ENCODE assay signal across 14 cellular contexts in the genomic region with DNA sequence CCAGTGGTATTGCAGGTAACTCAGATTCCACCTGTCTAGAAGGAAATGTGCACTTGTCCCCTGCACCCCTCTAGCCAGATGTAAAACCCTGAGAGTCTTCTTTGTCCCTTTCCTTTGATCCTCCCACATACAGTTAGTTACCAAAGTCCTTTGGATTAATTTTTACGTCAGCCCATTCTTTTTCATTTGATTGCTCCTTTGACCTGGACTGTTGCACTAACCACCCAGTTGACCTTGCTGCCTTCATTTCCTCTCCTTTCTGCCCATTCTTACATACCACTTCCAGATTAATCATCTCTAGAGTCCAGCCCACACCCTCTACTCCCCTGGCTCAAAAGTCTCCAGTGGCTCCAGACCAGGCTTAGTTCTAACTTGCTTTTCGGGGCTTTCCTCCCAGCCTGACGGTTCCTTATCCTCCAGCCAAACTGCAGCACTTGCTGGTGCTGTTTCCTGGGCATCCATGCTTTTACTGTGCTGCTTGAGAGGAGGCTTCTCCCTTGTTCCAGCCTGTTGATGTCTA.
DNase-seq lines count a peak whose midpoint lies in the region; ATAC-seq, FAIRE-seq and TF ChIP-seq lines count a peak whose summit lies in the region.
"Had no signal": no experiment of that assay in that cellular context is flagged by ENCODE, and none has a peak within 500 bp of the region (broad histone marks: within the 10 kb centered on the region; RNA-seq: fewer than 3 reads in every experiment).

No MANE protein-coding gene starts in this region.

- H3K27me3 ChIP-seq in CD4-positive, alpha-beta T cell (ENCODE audit: control insufficient read depth, insufficient read depth, low read length), result no peaks in the 10 kb centered on the region
- H3K27me3 ChIP-seq in esophagus squamous epithelium (no peaks in the 10 kb centered on the region), psoas muscle (ENCODE audit: insufficient read depth in 3 of 3, low read length in 2 of 3) (no peaks in the 10 kb centered on the region), ovary (no peaks in the 10 kb centered on the region)
- H3K27me3 ChIP-seq: dorsolateral prefrontal cortex had no signal

- H3K36me3 ChIP-seq in esophagus squamous epithelium, result no peaks in the 10 kb centered on the region
- H3K36me3 ChIP-seq in psoas muscle (ENCODE audit: insufficient read depth in 1 of 2, low read depth in 1 of 2), result no peaks in the 10 kb centered on the region
- no peaks in the 10 kb centered on the region for H3K36me3 ChIP-seq in ovary

- no peak for ATAC-seq in CD4-positive, alpha-beta T cell (ENCODE audit: poor library complexity)
- ATAC-seq in psoas muscle (no peak), HG03520 (IDR thresholded peaks at IDR 0.05; ENCODE audit: unreplicated experiment) (no peak), GM21825 (IDR thresholded peaks at IDR 0.05; ENCODE audit: unreplicated experiment) (no peak)

- no peak for TF ChIP-seq EP300 in ovary (IDR thresholded peaks at IDR 0.05)

- no peak for DNase-seq in CD4-positive, alpha-beta T cell
- DNase-seq in M059J (ENCODE audit: low read depth), result peak; percentile 78
- DNase-seq in esophagus squamous epithelium (lab: John Stamatoyannopoulos, UW), result no peak
- DNase-seq in psoas muscle, result no peak
- no peak for DNase-seq in GM12891 (ENCODE audit: insufficient read length, low spot score)
- no peak for DNase-seq in ovary
- DNase-seq: activated CD4-positive, CD25-positive, alpha-beta regulatory T cell treated with anti-CD3 and anti-CD28 coated beads, Interleukin-2, amount 50 U/mL, for 72 hours; activated effector memory CD4-positive, alpha-beta T cell treated with Interleukin-2 at 50 U/mL for 16 hours; dorsolateral prefrontal cortex; NCI-H2029 treated with DMSO at 0.1 percent for 48 hours; SHP77 had no signal

- no peak for FAIRE-seq in GM12891 (lab: Jason Lieb, UNC)

- POLR2A ChIA-PET in CD4-positive, alpha-beta T cell (lab: Charles Lee), result interaction anchor here (1.5 kb wide), 1 partner anchor 19 kb away, joined by 3 read pairs; no protein-coding TSS in a partner anchor

- peak overlapping the region; percentile 8 for H3K27ac Mint-ChIP-seq in CD4-positive, alpha-beta T cell

- H3K36me3 Mint-ChIP-seq in CD4-positive, alpha-beta T cell (ENCODE audit: low read depth), result peaks cover 23% of the 10 kb centered on the region

- H3K4me1 ChIP-seq in esophagus squamous epithelium, result peaks cover 7 to 69% (median 41%) of the 10 kb centered on the region in 3 donors
- peaks cover 43% of the 10 kb centered on the region for H3K4me1 ChIP-seq in psoas muscle
- peaks cover 13% of the 10 kb centered on the region for H3K4me1 ChIP-seq in ovary (ENCODE audit: insufficient read depth)

- H3K4me3 ChIP-seq in esophagus squamous epithelium, result no peak overlapping the region
- H3K4me3 ChIP-seq in psoas muscle, result no peak overlapping the region
- H3K4me3 ChIP-seq in ovary, result no peak overlapping the region
- H3K4me3 ChIP-seq: dorsolateral prefrontal cortex had no signal

- no peak overlapping the region for H3K27ac ChIP-seq in CD4-positive, alpha-beta T cell (ENCODE audit: low read depth, low read length)
- H3K27ac ChIP-seq in esophagus squamous epithelium (peak overlapping the region in 3 of 4 donors; percentile 24 to 97 (median 96)), psoas muscle (peak overlapping the region; percentile 8), ovary (no peak overlapping the region)
- H3K27ac ChIP-seq: C4-2B had no signal

- H3K4me3 Mint-ChIP-seq in CD4-positive, alpha-beta T cell, result peak overlapping the region; percentile 7

- no peaks in the 10 kb centered on the region for H3K27me3 Mint-ChIP-seq in CD4-positive, alpha-beta T cell

- 19 to 27% methylated on average over 3 of the region's 3 CpGs for WGBS in esophagus squamous epithelium, 2 donors
- 51 to 61% (median 55%) methylated on average over 3 of the region's 3 CpGs for WGBS in psoas muscle, 3 donors
- WGBS in ovary, 3 donors, result 57 to 74% (median 65%) methylated on average over 3 of the region's 3 CpGs

- no peaks in the 10 kb centered on the region for H3K9me3 Mint-ChIP-seq in CD4-positive, alpha-beta T cell

- intact Hi-C loops in CD4-positive, alpha-beta T cell (cut with DNase I, micrococcal nuclease), result loop anchor here in 1 of 2 experiments (2.0 to 5.0 kb wide), 3 partner anchors 31 to 167 kb away; a partner anchor contains a TSS
- intact Hi-C loops in esophagus squamous epithelium (cut with DNase I), result no loop called here
- intact Hi-C loops in psoas muscle (cut with DNase I), result loop anchor here in 1 of 2 donors (5.0 kb wide), 1 partner anchor 33 kb away; no protein-coding TSS in a partner anchor
- intact Hi-C loops in ovary (cut with DNase I), result loop anchor here in 1 of 4 donors (5.0 kb wide), 1 partner anchor 82 kb away; no protein-coding TSS in a partner anchor

- peaks cover 46% of the 10 kb centered on the region for H3K4me1 Mint-ChIP-seq in CD4-positive, alpha-beta T cell (ENCODE audit: low read depth)

- CTCF ChIA-PET in CD4-positive, alpha-beta T cell (lab: Charles Lee), result no interaction called here

- no peak for TF ChIP-seq POLR2A in esophagus squamous epithelium (IDR thresholded peaks at IDR 0.05)
- TF ChIP-seq POLR2A in GM12891 (IDR thresholded peaks at IDR 0.05; ENCODE audit: low read depth, low read length), result no peak
- TF ChIP-seq POLR2A in ovary (IDR thresholded peaks at IDR 0.05), result no peak

- no peaks in the 10 kb centered on the region for H3K9me3 ChIP-seq in CD4-positive, alpha-beta T cell (ENCODE audit: control insufficient read depth, low read length)
- no peaks in the 10 kb centered on the region for H3K9me3 ChIP-seq in esophagus squamous epithelium
- no peaks in the 10 kb centered on the region for H3K9me3 ChIP-seq in psoas muscle
- no peaks in the 10 kb centered on the region for H3K9me3 ChIP-seq in ovary

- no peak for TF ChIP-seq CTCF in CD4-positive, alpha-beta T cell (IDR thresholded peaks at IDR 0.05)
- TF ChIP-seq CTCF in esophagus squamous epithelium (IDR thresholded peaks at IDR 0.05) (no peak), psoas muscle (IDR thresholded peaks at IDR 0.05) (no peak), ovary (IDR thresholded peaks at IDR 0.05) (no peak)

TF ChIP-seq in GM12891, 5 proteins besides CTCF, POLR2A, EP300 and RAD21:
- TF ChIP-seq POLR2AphosphoS5 (IDR thresholded peaks at IDR 0.05; ENCODE audit: low read depth, low read length) (no peak), PAX5 (IDR thresholded peaks at IDR 0.05; ENCODE audit: insufficient read depth, low read length, severe bottlenecking) (no peak), TAF1 (IDR thresholded peaks at IDR 0.05; ENCODE audit: low read depth, low read length) (no peak), SPI1 (IDR thresholded peaks at IDR 0.05; ENCODE audit: low read depth, low read length) (no peak), POU2F2 (IDR thresholded peaks at IDR 0.05; ENCODE audit: low read depth, low read length) (no peak)

Comparison
In these comparisons a context has a peak if more than half of its experiments do, and no peak if none do; other contexts are left out.
1. H3K27ac ChIP-seq: peak in esophagus squamous epithelium (3 of 4) and psoas muscle (single experiment); none in CD4-positive, alpha-beta T cell (single experiment) and ovary (0 of 2).